In genomic region chr3:29335438-29335837, GRCh38 we compare ENCODE assay signal across 8 cellular contexts. TPM values are rescaled to one million over a fixed set of nuclear protein-coding genes. Genes with fewer than 3 reads are reported as not detected.
DNase-seq lines count a peak whose midpoint lies in the region; ATAC-seq and TF ChIP-seq lines count a peak whose summit lies in the region.

No MANE protein-coding gene starts in this region.

- peak overlapping the region in 6 of 8 donors; percentile 1 to 72 (median 64) for H3K27ac ChIP-seq in spleen

- H3K4me3 ChIP-seq in spleen: peak overlapping the region in 1 of 8 donors; percentile 40

- WGBS in spleen, 5 donors: 9 to 32% (median 16%) methylated on average over 6 of the region's 6 CpGs

- no peaks in the 10 kb centered on the region for H3K36me3 ChIP-seq in spleen

- intact Hi-C loops in spleen (cut with DNase I; ENCODE audit: low total_unique reads): no loop called here

- DNase-seq in COR-L47 (lab: John Stamatoyannopoulos, UW): peak; percentile 36
- DNase-seq in NCI-H1105 treated with DMSO at 0.1 percent for 48 hours (lab: John Stamatoyannopoulos, UW): peak; percentile 86
- DNase-seq in astrocyte of the hippocampus (ENCODE audit: low read depth, low spot score): peak; percentile 97
- DNase-seq in iPS-NIHi11 (ENCODE audit: low spot score): peak; percentile 45
- peak; percentile 67 for DNase-seq in spleen
- no peak for DNase-seq in stimulated activated naive CD4-positive, alpha-beta T cell treated with Interleukin-2 at 50 U/mL for 16 hours (lab: John Stamatoyannopoulos, UW)

- no peak for TF ChIP-seq CTCF in spleen (IDR thresholded peaks at IDR 0.05 in 8 of 11, conservative IDR thresholded peaks at IDR 0.05 in 3 of 11)

- TF ChIP-seq POLR2A in spleen (IDR thresholded peaks at IDR 0.05): no peak
- no peak for TF ChIP-seq POLR2A in GM18505 (IDR thresholded peaks at IDR 0.05; ENCODE audit: borderline replicate concordance, extremely low read depth, insufficient read depth, insufficient read length)

- ATAC-seq in GM18505 (IDR thresholded peaks at IDR 0.05; ENCODE audit: unreplicated experiment) (no peak), HG03108 (IDR thresholded peaks at IDR 0.05; ENCODE audit: unreplicated experiment) (no peak)

- H3K27me3 ChIP-seq in spleen (replicated peaks in 1 of 7): no peaks in the 10 kb centered on the region

- no peaks in the 10 kb centered on the region for H3K9me3 ChIP-seq in spleen

- H3K4me1 ChIP-seq in spleen: peaks cover 3 to 25% (median 8%) of the 10 kb centered on the region in 6 donors

RNA-seq across cellular contexts. Expression of gene RBMS3, which starts 54.6 kb away (rescaled TPM):
- total RNA-seq in spleen: 10 to 100 TPM; 34.7 to 81.9 (median 58.1) TPM
- 1 to 10 TPM; 2.6 to 8.8 (median 5.1) TPM for polyA plus RNA-seq in spleen
